In genomic region chr15:48331796-48332641, GRCh38 we compare ENCODE assay signal across 1 cellular context.
TF ChIP-seq lines count a peak whose summit lies in the region.

No MANE protein-coding gene starts in this region.

TF ChIP-seq in HepG2, 621 proteins besides CTCF, POLR2A, EP300 and RAD21 (continued from another document and continues in another):
- TF ChIP-seq HIC2 (CRISPR knock-in tag; IDR thresholded peaks at IDR 0.05; ENCODE audit: low read depth) (no peak), ZNF552 (CRISPR knock-in tag; IDR thresholded peaks at IDR 0.05; ENCODE audit: borderline replicate concordance) (no peak), PRPF4 (IDR thresholded peaks at IDR 0.05; ENCODE audit: low read depth, low read length, poor library complexity, severe bottlenecking) (no peak), TFE3 (CRISPR knock-in tag; IDR thresholded peaks at IDR 0.05) (no peak), ADNP (CRISPR knock-in tag; IDR thresholded peaks at IDR 0.05) (no peak), NR2C2 (CRISPR knock-in tag; IDR thresholded peaks at IDR 0.05; ENCODE audit: borderline replicate concordance) (no peak), HOXA5 (CRISPR knock-in tag; IDR thresholded peaks at IDR 0.05) (no peak), KMT2B (CRISPR knock-in tag; IDR thresholded peaks at IDR 0.05) (peak; percentile 28; the same call in 1 of the 2 replicates), SOX6 (IDR thresholded peaks at IDR 0.05) (no peak), SOX6 (CRISPR knock-in tag; IDR thresholded peaks at IDR 0.05) (no peak), MED13 (CRISPR knock-in tag; IDR thresholded peaks at IDR 0.05) (no peak), FOXK2 (IDR thresholded peaks at IDR 0.05) (peak; percentile 84), ZNF513 (CRISPR knock-in tag; conservative IDR thresholded peaks at IDR 0.05) (no peak), ZNF260 (CRISPR knock-in tag; IDR thresholded peaks at IDR 0.05; ENCODE audit: borderline replicate concordance, low read depth) (no peak), MAX (IDR thresholded peaks at IDR 0.05) (peak; percentile 39; the same call in 1 of the 2 replicates), NFIB (CRISPR knock-in tag; IDR thresholded peaks at IDR 0.05; ENCODE audit: borderline replicate concordance) (no peak), ARID3A (IDR thresholded peaks at IDR 0.05; ENCODE audit: low read depth, low read length) (no peak), ZSCAN31 (CRISPR knock-in tag; IDR thresholded peaks at IDR 0.05; ENCODE audit: low read depth) (peak; percentile 21), ZFY (CRISPR knock-in tag; IDR thresholded peaks at IDR 0.05) (no peak), THAP9 (CRISPR knock-in tag; IDR thresholded peaks at IDR 0.05; ENCODE audit: borderline replicate concordance) (no peak), HDAC2 (CRISPR knock-in tag; IDR thresholded peaks at IDR 0.05) (no peak), ZNF569 (CRISPR knock-in tag; IDR thresholded peaks at IDR 0.05; ENCODE audit: borderline replicate concordance) (no peak), MXD1 (CRISPR knock-in tag; IDR thresholded peaks at IDR 0.05) (no peak), MTA1 (CRISPR knock-in tag; IDR thresholded peaks at IDR 0.05; ENCODE audit: borderline replicate concordance) (no peak), ZNF768 (CRISPR knock-in tag; IDR thresholded peaks at IDR 0.05) (peak; percentile 29; the same call in 1 of the 2 replicates), ZNF503 (CRISPR knock-in tag; IDR thresholded peaks at IDR 0.05) (no peak), MEIS2 (CRISPR knock-in tag; IDR thresholded peaks at IDR 0.05) (no peak), ZNF598 (CRISPR knock-in tag; IDR thresholded peaks at IDR 0.05; ENCODE audit: borderline replicate concordance) (no peak), DBP (CRISPR knock-in tag; IDR thresholded peaks at IDR 0.05; ENCODE audit: not compliant biosample characterization) (no peak), HNF4A (CRISPR knock-in tag; IDR thresholded peaks at IDR 0.05) (no peak), ZBTB49 (CRISPR knock-in tag; IDR thresholded peaks at IDR 0.05; ENCODE audit: borderline replicate concordance) (no peak), CEBPB (IDR thresholded peaks at IDR 0.05; ENCODE audit: borderline replicate concordance, low read depth, low read length) (no peak), ZNF282 (IDR thresholded peaks at IDR 0.05; ENCODE audit: partially characterized antibody) (no peak), ZNF530 (CRISPR knock-in tag; IDR thresholded peaks at IDR 0.05; ENCODE audit: low read depth) (no peak), ZNF607 (CRISPR knock-in tag; IDR thresholded peaks at IDR 0.05; ENCODE audit: borderline replicate concordance) (no peak), ZBTB46 (CRISPR knock-in tag; IDR thresholded peaks at IDR 0.05; ENCODE audit: borderline replicate concordance) (no peak), USF2 (IDR thresholded peaks at IDR 0.05; ENCODE audit: low read depth, low read length) (no peak), USF2 (CRISPR knock-in tag; IDR thresholded peaks at IDR 0.05; ENCODE audit: borderline replicate concordance) (no peak), SIN3B (IDR thresholded peaks at IDR 0.05; ENCODE audit: low read length) (peak; percentile 82), ZSCAN21 (CRISPR knock-in tag; IDR thresholded peaks at IDR 0.05; ENCODE audit: borderline replicate concordance) (no peak), POLR2AphosphoS5 (IDR thresholded peaks at IDR 0.05; ENCODE audit: low read depth, low read length) (no peak), NRL (CRISPR knock-in tag; IDR thresholded peaks at IDR 0.05; ENCODE audit: borderline replicate concordance) (0 out of 2 replicates have a peak, but pooled peaks have one; percentile 38), ZNF224 (CRISPR knock-in tag; IDR thresholded peaks at IDR 0.05) (no peak)
